Comparison of ENCODE assay signal across 1 cellular context in genomic region chr9:110152704-110153374, GRCh38.
TF ChIP-seq lines count a peak whose summit lies in the region.

No MANE protein-coding gene starts in this region.

TF ChIP-seq in K562, 482 proteins besides CTCF, POLR2A, EP300 and RAD21 (continued from another document):
- no peak for TF ChIP-seq GTF2B (IDR thresholded peaks at IDR 0.05; ENCODE audit: extremely low read depth, insufficient read length)
- TF ChIP-seq SMC3 (conservative IDR thresholded peaks at IDR 0.05; ENCODE audit: insufficient read depth, low read depth, low read length): 0 out of 2 replicates have a peak, but pooled peaks have one; percentile 35
- TF ChIP-seq HES1 (IDR thresholded peaks at IDR 0.05; ENCODE audit: low read depth): no peak
